Comparison of ENCODE assay signal across 22 cellular contexts in genomic region chr4:110769578-110769977, GRCh38.
"Had no signal": no experiment of that assay in that cellular context is flagged by ENCODE, and none has a peak within 500 bp of the region (broad histone marks: within the 10 kb centered on the region; RNA-seq: fewer than 3 reads in every experiment).

No MANE protein-coding gene starts in this region.

- H3K36me3 ChIP-seq: SJSA1 had no signal

- ATAC-seq: HepG2 had no signal

- H3K4me1 ChIP-seq: SJSA1 had no signal

- H3K4me3 ChIP-seq: SJSA1, SK-N-MC had no signal

- H3K9me3 ChIP-seq: SJSA1 had no signal

- H3K27me3 ChIP-seq: SJSA1 had no signal

- DNase-seq: IMR-90, Karpas-422, KG1, MM.1S, NCI-H1092 treated with DMSO at 0.1 percent for 48 hours, NCI-H1436, NCI-H187, NCI-H2029, NCI-H2081 treated with DMSO at 0.1 percent for 48 hours, NCI-H2171, NCI-H226, NCI-H446, NCI-H510A, NCI-H524 treated with DMSO at 0.1 percent for 48 hours, NCI-H69, NCI-H774, Right ventricle myocardium superior, RPMI8226, SIG-M5 had no signal
